In genomic region chr10:43204943-43205671, GRCh38 we compare ENCODE assay signal across 8 cellular contexts.
DNase-seq lines count a peak whose midpoint lies in the region; ATAC-seq and TF ChIP-seq lines count a peak whose summit lies in the region.

No MANE protein-coding gene starts in this region.

- no peak overlapping the region for H3K27ac Mint-ChIP-seq in neural progenitor cell

- H3K4me1 ChIP-seq in BE2C (no peaks in the 10 kb centered on the region), esophagus squamous epithelium (peaks cover 10 to 27% (median 13%) of the 10 kb centered on the region in 3 donors), neural progenitor cell (no peaks in the 10 kb centered on the region), upper lobe of right lung (peaks cover 6% of the 10 kb centered on the region)

- no peak overlapping the region for H2AFZ ChIP-seq in neural progenitor cell (replicated peaks)

- no peaks in the 10 kb centered on the region for H3K9me3 Mint-ChIP-seq in neural progenitor cell

- H3K36me3 ChIP-seq in BE2C (no peaks in the 10 kb centered on the region), esophagus squamous epithelium (no peaks in the 10 kb centered on the region), neural progenitor cell (no peaks in the 10 kb centered on the region), upper lobe of right lung (no peaks in the 10 kb centered on the region)

- no peaks in the 10 kb centered on the region for H3K79me2 ChIP-seq in neural progenitor cell (ENCODE audit: low read depth)

- H3K9me3 ChIP-seq in BE2C (no peaks in the 10 kb centered on the region), esophagus squamous epithelium (no peaks in the 10 kb centered on the region), neural progenitor cell (ENCODE audit: low read depth) (no peaks in the 10 kb centered on the region), upper lobe of right lung (no peaks in the 10 kb centered on the region)

- H4K20me1 ChIP-seq in neural progenitor cell (ENCODE audit: low read depth) = peaks cover 7% of the 10 kb centered on the region

- no peak overlapping the region for H3K9ac ChIP-seq in neural progenitor cell

- peak; percentile 68 for DNase-seq in BE2C
- DNase-seq in NCI-H345 treated with DMSO at 0.1 percent for 48 hours (lab: John Stamatoyannopoulos, UW; ENCODE audit: unreplicated experiment) = peak; percentile 43
- DNase-seq in activated CD8-positive, alpha-beta memory T cell treated with anti-CD3 and anti-CD28 coated beads for 24 hours = peak; percentile 83
- DNase-seq in esophagus squamous epithelium (lab: John Stamatoyannopoulos, UW) = no peak
- DNase-seq in neural progenitor cell (ENCODE audit: low spot score) = peak; percentile 81
- DNase-seq in upper lobe of right lung = peak; percentile 78

- peak; percentile 42 for ATAC-seq in GM18520 (IDR thresholded peaks at IDR 0.05; ENCODE audit: unreplicated experiment)
- peak; percentile 49 for ATAC-seq in HG02943 (IDR thresholded peaks at IDR 0.05; ENCODE audit: low read depth, unreplicated experiment)
- ATAC-seq in upper lobe of right lung = peak; percentile 59

- TF ChIP-seq CTCF in BE2C (IDR thresholded peaks at IDR 0.05; ENCODE audit: low read depth, low read length) = peak; percentile 69
- peak; percentile 33 to 69 (median 53) for TF ChIP-seq CTCF in esophagus squamous epithelium (IDR thresholded peaks at IDR 0.05)
- TF ChIP-seq CTCF in neural progenitor cell (IDR thresholded peaks at IDR 0.05) = peak; percentile 79
- TF ChIP-seq CTCF in upper lobe of right lung (IDR thresholded peaks at IDR 0.05) = peak; percentile 64

- peaks cover 7% of the 10 kb centered on the region for H3K4me1 Mint-ChIP-seq in neural progenitor cell

- H3K4me3 Mint-ChIP-seq in neural progenitor cell = no peak overlapping the region

- peaks cover 6% of the 10 kb centered on the region for H3K27me3 Mint-ChIP-seq in neural progenitor cell (ENCODE audit: insufficient read depth, low read depth)

- H3K36me3 Mint-ChIP-seq in neural progenitor cell = no peaks in the 10 kb centered on the region

- no peak for TF ChIP-seq POLR2A in esophagus squamous epithelium (IDR thresholded peaks at IDR 0.05)

- H3K27me3 ChIP-seq in BE2C = no peaks in the 10 kb centered on the region
- H3K27me3 ChIP-seq in esophagus squamous epithelium = no peaks in the 10 kb centered on the region
- H3K27me3 ChIP-seq in neural progenitor cell = no peaks in the 10 kb centered on the region
- no peaks in the 10 kb centered on the region for H3K27me3 ChIP-seq in upper lobe of right lung

- H3K27ac ChIP-seq in esophagus squamous epithelium = no peak overlapping the region
- H3K27ac ChIP-seq in neural progenitor cell = no peak overlapping the region
- no peak overlapping the region for H3K27ac ChIP-seq in upper lobe of right lung

- no peak overlapping the region for H3K4me3 ChIP-seq in BE2C (ENCODE audit: low read depth, low read length)
- no peak overlapping the region for H3K4me3 ChIP-seq in esophagus squamous epithelium
- H3K4me3 ChIP-seq in neural progenitor cell = no peak overlapping the region
- no peak overlapping the region for H3K4me3 ChIP-seq in upper lobe of right lung

- H3F3A ChIP-seq in neural progenitor cell (ENCODE audit: low read depth) = peaks cover 22% of the 10 kb centered on the region

- no peak overlapping the region for H3K4me2 ChIP-seq in neural progenitor cell

- 52 to 92% methylated on average over 6 to 7 of the region's 11 CpGs for WGBS in esophagus squamous epithelium, 2 donors

- intact Hi-C loops in esophagus squamous epithelium (cut with DNase I) = no loop called here
- intact Hi-C loops in upper lobe of right lung (cut with DNase I) = no loop called here
